Comparison of ENCODE assay signal across 8 cellular contexts in genomic region chr16:87324411-87325275, GRCh38. TPM values are rescaled to one million over a fixed set of nuclear protein-coding genes. Genes with fewer than 3 reads are reported as not detected.
DNase-seq lines count a peak whose midpoint lies in the region; ATAC-seq and FAIRE-seq lines count a peak whose summit lies in the region.

No MANE protein-coding gene starts in this region.

- FAIRE-seq in GM19239 (lab: Jason Lieb, UNC) = peak; percentile 70

- ATAC-seq in left colon = peak; percentile 58
- no peak for ATAC-seq in GM21529 (IDR thresholded peaks at IDR 0.05; ENCODE audit: unreplicated experiment)
- no peak for ATAC-seq in HG02938 (IDR thresholded peaks at IDR 0.05; ENCODE audit: unreplicated experiment)

- peak; percentile 71 for DNase-seq in AG20443 (ENCODE audit: low spot score)
- peak; percentile 87 for DNase-seq in GM19239 (ENCODE audit: insufficient read length, low spot score)
- peak; percentile 25 for DNase-seq in T follicular helper cell (ENCODE audit: low read depth)
- peak; percentile 37 to 85 for DNase-seq in T47D (ENCODE audit: low read depth in 1 of 2, low spot score in 1 of 2)
- peak; percentile 33 to 36 for DNase-seq in left colon
- DNase-seq in stimulated activated CD8-positive, alpha-beta memory T cell treated with anti-CD3 and anti-CD28 coated beads, Interleukin-4, amount 100 ng/mL, for 24 hours (ENCODE audit: low read depth) = peak; percentile 16

- intact Hi-C loops in left colon (cut with DNase I, micrococcal nuclease) = no loop called here

- in situ Hi-C loops in T47D (cut with HindIII; ENCODE audit: low pct_unique_long_range_greater_than_20kb, low sequenced_read_pairs) = no loop called here

RNA-seq across cellular contexts. Expression of gene C16orf95, which starts 7.5 kb away (rescaled TPM):
- 1 to 10 TPM; 4.4 to 6.3 TPM for total RNA-seq in left colon

RNA-seq across cellular contexts. Expression of gene FBXO31, which starts 58.9 kb away (rescaled TPM):
- 10 to 100 TPM; 57.5 to 79.8 TPM for total RNA-seq in left colon

Comparison
In these comparisons a context has a peak if more than half of its experiments do, and no peak if none do; other contexts are left out.
1. DNase-seq: peak in every context shown above with its lines; median percentile 87 in GM19239; 71 in AG20443; 61 in T47D; 34 in left colon; 25 in T follicular helper cell; 16 in stimulated activated CD8-positive, alpha-beta memory T cell treated with anti-CD3 and anti-CD28 coated beads, Interleukin-4, amount 100 ng/mL, for 24 hours.